Comparison of ENCODE assay signal across 19 cellular contexts in the genomic region with DNA sequence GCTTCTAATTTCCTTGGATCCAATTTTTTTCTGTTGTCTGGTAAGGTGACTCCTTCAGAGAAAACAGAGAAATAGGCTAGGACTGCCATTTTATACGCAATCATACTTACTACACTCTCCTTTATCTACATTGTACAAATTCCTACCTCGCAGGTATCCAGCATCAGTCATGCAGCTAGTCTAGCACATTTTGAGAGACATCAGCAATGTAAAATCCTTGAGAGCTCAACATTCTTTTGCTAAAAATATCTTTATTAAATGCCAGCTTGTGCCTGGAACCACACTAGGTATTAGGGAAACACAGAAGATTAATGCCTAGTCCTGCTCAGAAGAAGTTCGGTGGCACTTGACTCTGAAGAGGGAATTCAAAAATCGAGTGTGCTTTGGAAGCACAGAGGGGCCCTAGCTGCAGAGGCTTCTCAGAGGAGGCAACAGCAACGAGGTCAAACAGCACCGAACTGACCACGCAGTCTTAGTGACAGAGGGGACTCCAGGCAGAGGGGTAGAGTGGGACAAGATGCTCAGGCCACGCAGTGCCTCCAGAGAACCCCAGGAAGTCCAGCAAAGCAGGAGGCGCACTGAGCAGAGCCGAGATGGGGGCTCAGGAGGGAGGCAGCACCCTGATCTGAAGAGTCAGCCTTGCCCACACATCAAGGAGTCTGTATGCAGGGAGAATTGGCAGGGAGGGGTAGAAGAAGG. TPM values are rescaled to one million over a fixed set of nuclear protein-coding genes. Genes with fewer than 3 reads are reported as not detected.
A peak's percentile ranks its signal among the peaks of the same experiment; 100 is the strongest.
DNase-seq lines count a peak whose midpoint lies in the region; ATAC-seq and TF ChIP-seq lines count a peak whose summit lies in the region.
"Had no signal": no experiment of that assay in that cellular context is flagged by ENCODE, and none has a peak within 500 bp of the region (broad histone marks: within the 10 kb centered on the region; RNA-seq: fewer than 3 reads in every experiment).

No MANE protein-coding gene starts in this region.

- peaks cover 2 to 4% of the 10 kb centered on the region in 2 experiments; a peak in 3 of 5 replicates for H3K9me3 Mint-ChIP-seq in H9
- H3K9me3 Mint-ChIP-seq: activated CD8-positive, alpha-beta T cell treated with anti-CD3 and anti-CD28 coated beads for 36 hours had no signal

- H2AFZ ChIP-seq in H9 (ENCODE audit: low read length): no peak overlapping the region

- H3K27me3 ChIP-seq in H9 (ENCODE audit: insufficient read depth, low read length) (no peaks in the 10 kb centered on the region; the same call in 1 of the 2 replicates), body of pancreas (no peaks in the 10 kb centered on the region), lower lobe of right lung (ENCODE audit: low read depth) (no peaks in the 10 kb centered on the region), thyroid gland (no peaks in the 10 kb centered on the region)
- H3K27me3 ChIP-seq: vagina had no signal

- peak overlapping the region; percentile 7 for H3K4me2 ChIP-seq in H9 (ENCODE audit: insufficient read depth, insufficient read length, low read length)
- H3K4me2 ChIP-seq: BLaER1 had no signal

- peak overlapping the region; percentile 54 for H4K91ac ChIP-seq in H9 (ENCODE audit: insufficient read length, low read depth, low read length)

- H3K23me2 ChIP-seq in H9 (ENCODE audit: insufficient read length, low read depth, low read length, poor library complexity, severe bottlenecking): no peaks in the 10 kb centered on the region

- peaks cover 2 to 28% (median 28%) of the 10 kb centered on the region in 3 experiments; a peak in 6 of 7 replicates for H3K36me3 Mint-ChIP-seq in H9 (ENCODE audit: insufficient read depth in 1 of 3, low read depth in 3 of 3)

- peaks cover 16% of the 10 kb centered on the region for H3K4me1 ChIP-seq in H9 (ENCODE audit: insufficient read depth, low read length)
- peaks cover 80% of the 10 kb centered on the region for H3K4me1 ChIP-seq in body of pancreas
- peaks cover 14% of the 10 kb centered on the region for H3K4me1 ChIP-seq in lower lobe of right lung
- peaks cover 66 to 69% of the 10 kb centered on the region in 2 donors for H3K4me1 ChIP-seq in thyroid gland

- DNase-seq in H9 (no peak), body of pancreas (no peak), lower lobe of right lung (no peak), thyroid gland (no peak), omental fat pad (ENCODE audit: low spot score) (no peak), mucosa of gallbladder (ENCODE audit: low spot score) (no peak)
- no peak for DNase-seq in central memory CD4-positive, alpha-beta T cell
- DNase-seq: activated CD8-positive, alpha-beta T cell treated with anti-CD3 and anti-CD28 coated beads for 36 hours; activated gamma-delta T cell; NCI-H1092 treated with DMSO at 0.1 percent for 48 hours; NCI-H2081 treated with DMSO at 0.1 percent for 48 hours; NCI-H446; Right ventricle myocardium superior; stimulated activated CD4-positive, alpha-beta T cell treated with anti-CD3 and anti-CD28 coated beads, Interleukin-1b, Interleukin-23, amount 100 ng/mL, for 48 hours had no signal

- H4K8ac ChIP-seq in H9 (replicated peaks; ENCODE audit: insufficient read length, low read depth, low read length): no peak overlapping the region

- no peak overlapping the region for H3K27ac ChIP-seq in H9 (ENCODE audit: insufficient read length, low read depth, low read length)
- peak overlapping the region; percentile 81 to 91 (median 88) for H3K27ac ChIP-seq in body of pancreas
- peak overlapping the region; percentile 51 for H3K27ac ChIP-seq in lower lobe of right lung
- H3K27ac ChIP-seq in thyroid gland: peak overlapping the region; percentile 82 to 97 (median 86)
- H3K27ac ChIP-seq: BLaER1, neutrophil, skin epidermis, vagina had no signal

- no peak for TF ChIP-seq CTCF in H9 (conservative IDR thresholded peaks at IDR 0.05)
- no peak for TF ChIP-seq CTCF in body of pancreas (IDR thresholded peaks at IDR 0.05)
- no peak for TF ChIP-seq CTCF in lower lobe of right lung (IDR thresholded peaks at IDR 0.05)
- TF ChIP-seq CTCF in thyroid gland (IDR thresholded peaks at IDR 0.05): no peak
- TF ChIP-seq CTCF in omental fat pad (IDR thresholded peaks at IDR 0.05): no peak

- intact Hi-C loops in body of pancreas (cut with DNase I): no loop called here
- intact Hi-C loops in lower lobe of right lung (cut with DNase I): no loop called here
- intact Hi-C loops in thyroid gland (cut with DNase I): no loop called here

- H2BK5ac ChIP-seq in H9 (ENCODE audit: insufficient read length, low read length): no peak overlapping the region

- no peak overlapping the region for H4K5ac ChIP-seq in H9 (ENCODE audit: insufficient read length, low read depth, low read length)

- no peak overlapping the region for H2AK5ac ChIP-seq in H9 (ENCODE audit: insufficient read length, low read length)

- no peak overlapping the region for H3K9ac ChIP-seq in H9 (ENCODE audit: extremely low read depth, insufficient read length, low read length)
- H3K9ac ChIP-seq: BLaER1 had no signal

- WGBS in H9 (ENCODE audit: extremely low coverage, insufficient read length, low lambda C conversion rate): no CpG with 5 or more reads among the region's 10 CpGs
- WGBS in body of pancreas, 2 donors: 28 to 30% methylated on average over 10 of the region's 10 CpGs
- 53 to 68% methylated on average over 10 of the region's 10 CpGs for WGBS in thyroid gland, 2 donors

- H2BK120ac ChIP-seq in H9 (ENCODE audit: low read depth, low read length, poor library complexity, severe bottlenecking): no peak overlapping the region

- peaks cover 67 to 74% of the 10 kb centered on the region in 2 experiments for H3K4me1 Mint-ChIP-seq in H9

- no peaks in the 10 kb centered on the region; the same call in 1 of the 2 replicates for H3K79me2 ChIP-seq in H9 (ENCODE audit: insufficient read depth, low read length)

- H3K27me3 Mint-ChIP-seq in H9 (ENCODE audit: low read depth): peaks cover 13% of the 10 kb centered on the region

- no peak overlapping the region for H2BK15ac ChIP-seq in H9 (ENCODE audit: low read depth, low read length)

- H3K36me3 ChIP-seq in body of pancreas (replicated peaks in 1 of 2; ENCODE audit: insufficient read depth in 1 of 2, low read depth in 2 of 2) (no peaks in the 10 kb centered on the region), lower lobe of right lung (no peaks in the 10 kb centered on the region), thyroid gland (no peaks in the 10 kb centered on the region)
- H3K36me3 ChIP-seq: BLaER1, neutrophil, vagina had no signal

- H3K9me3 ChIP-seq in H9 (ENCODE audit: control insufficient read depth, low read depth, low read length) (no peaks in the 10 kb centered on the region), body of pancreas (no peaks in the 10 kb centered on the region), lower lobe of right lung (no peaks in the 10 kb centered on the region), thyroid gland (no peaks in the 10 kb centered on the region)
- H3K9me3 ChIP-seq: neutrophil, vagina had no signal

- no peak overlapping the region for H3K18ac ChIP-seq in H9 (ENCODE audit: insufficient read length, low read depth, low read length)

- no peak overlapping the region for H3K56ac ChIP-seq in H9 (ENCODE audit: insufficient read length, low read depth, low read length)

- no peak overlapping the region for H3K4ac ChIP-seq in H9 (ENCODE audit: low read depth, low read length)

- H4K20me1 ChIP-seq in H9 (ENCODE audit: control insufficient read depth, insufficient read depth, insufficient read length): peaks cover 2% of the 10 kb centered on the region
- H4K20me1 ChIP-seq: BLaER1 had no signal

- TF ChIP-seq POLR2A in body of pancreas (IDR thresholded peaks at IDR 0.05) (no peak), thyroid gland (IDR thresholded peaks at IDR 0.05) (no peak)

- H2BK12ac ChIP-seq in H9 (ENCODE audit: insufficient read length, low read depth, low read length): no peak overlapping the region

- H3K4me3 Mint-ChIP-seq in H9: no peak overlapping the region
- H3K4me3 Mint-ChIP-seq: activated CD8-positive, alpha-beta T cell treated with anti-CD3 and anti-CD28 coated beads for 36 hours had no signal

- no peak overlapping the region for H3T11ph ChIP-seq in H9 (ENCODE audit: low read length)

- H3K27ac Mint-ChIP-seq in H9: peak overlapping the region; percentile 2 to 94 (median 65); a peak in 4 of 7 replicates
- H3K27ac Mint-ChIP-seq: activated CD8-positive, alpha-beta T cell treated with anti-CD3 and anti-CD28 coated beads for 36 hours had no signal

- H3K23ac ChIP-seq in H9 (ENCODE audit: insufficient read length, low read depth, low read length): no peak overlapping the region

- H3K4me3 ChIP-seq in body of pancreas (no peak overlapping the region), lower lobe of right lung (peak overlapping the region; percentile 6), thyroid gland (replicated peaks in 1 of 3) (no peak overlapping the region)
- H3K4me3 ChIP-seq: BLaER1, skin epidermis, vagina had no signal

- H3K14ac ChIP-seq in H9 (ENCODE audit: insufficient read depth, low read length): peak overlapping the region; percentile 69; the same call in 1 of the 2 replicates

- H3K79me1 ChIP-seq in H9 (ENCODE audit: insufficient read depth, low read depth, low read length, poor library complexity, severe bottlenecking): no peaks in the 10 kb centered on the region

- ATAC-seq in body of pancreas (no peak), lower lobe of right lung (peak in 1 of 2 donors; percentile 36), omental fat pad (ENCODE audit: low FRiP score) (no peak), GM18868 (IDR thresholded peaks at IDR 0.05; ENCODE audit: unreplicated experiment) (no peak)
- ATAC-seq: activated CD8-positive, alpha-beta T cell treated with anti-CD3 and anti-CD28 coated beads for 36 hours had no signal

- no peak overlapping the region for H2BK20ac ChIP-seq in H9 (ENCODE audit: low read depth, low read length, poor library complexity, severe bottlenecking)

RNA-seq across cellular contexts. Expression of gene FAM174B, which starts 3.5 kb away (rescaled TPM):
- total RNA-seq in H9 (2021): 38.0 and 38.5 TPM in 2 replicates
- 10 to 100 TPM; 51.4 to 59.9 TPM for total RNA-seq in body of pancreas
- 57.7 TPM for total RNA-seq in lower lobe of right lung
- total RNA-seq in thyroid gland: 10 to 100 TPM; 51.9 to 69.4 (median 61.4) TPM
- total RNA-seq in omental fat pad: 10 to 100 TPM in 2 of 4 donors, 1 to 10 TPM in 2; 3.1 to 17.0 (median 11.1) TPM
- total RNA-seq in mucosa of gallbladder: 34.4 TPM
